22 cellular contexts compared by ENCODE assay signal in genomic region chr10:133476641-133476990, GRCh38. TPM values are rescaled to one million over a fixed set of nuclear protein-coding genes. Genes with fewer than 3 reads are reported as not detected.
A peak's percentile ranks its signal among the peaks of the same experiment; 100 is the strongest.
DNase-seq lines count a peak whose midpoint lies in the region; ATAC-seq and TF ChIP-seq lines count a peak whose summit lies in the region.
"Had no signal": no experiment of that assay in that cellular context is flagged by ENCODE, and none has a peak within 500 bp of the region (broad histone marks: within the 10 kb centered on the region; RNA-seq: fewer than 3 reads in every experiment).

No MANE protein-coding gene starts in this region.

- no peak for ATAC-seq in CD8-positive, alpha-beta T cell
- ATAC-seq in GM18502 (IDR thresholded peaks at IDR 0.05; ENCODE audit: poor library complexity, unreplicated experiment) (no peak), HG02852 (IDR thresholded peaks at IDR 0.05; ENCODE audit: unreplicated experiment) (no peak)

- H3K27me3 Mint-ChIP-seq in CD8-positive, alpha-beta T cell (ENCODE audit: low read depth) = no peaks in the 10 kb centered on the region

- peak; percentile 5 for DNase-seq in NCI-H82 (lab: John Stamatoyannopoulos, UW)
- DNase-seq in NCI-H82 treated with DMSO at 0.1 percent for 48 hours (lab: John Stamatoyannopoulos, UW; ENCODE audit: unreplicated experiment) = no peak
- DNase-seq in CD8-positive, alpha-beta T cell = no peak
- peak; percentile 60 for DNase-seq in HuH-7 (ENCODE audit: low spot score)
- peak; percentile 47 for DNase-seq in esophagus muscularis mucosa (ENCODE audit: extremely low spot score)
- no peak for DNase-seq in dorsolateral prefrontal cortex
- DNase-seq: DND-41, GDM1, KG1, NCI-H1092 treated with DMSO at 0.1 percent for 48 hours, NCI-H1694, NCI-H446, NCI-H774, SIG-M5, SW 1271 had no signal

- H3K27me3 ChIP-seq in CD8-positive, alpha-beta T cell (ENCODE audit: insufficient read depth, low read length) = no peaks in the 10 kb centered on the region
- H3K27me3 ChIP-seq in esophagus muscularis mucosa (no peaks in the 10 kb centered on the region), dorsolateral prefrontal cortex (no peaks in the 10 kb centered on the region)

- CTCF ChIA-PET in CD8-positive, alpha-beta T cell (lab: Charles Lee) = no interaction called here

- H3K27ac ChIP-seq in CD8-positive, alpha-beta T cell (ENCODE audit: low read depth, low read length) = no peak overlapping the region
- H3K27ac ChIP-seq in esophagus muscularis mucosa (replicated peaks in 1 of 4) (no peak overlapping the region), dorsolateral prefrontal cortex (no peak overlapping the region)
- H3K27ac ChIP-seq: HL-60 had no signal

- TF ChIP-seq CTCF in CD8-positive, alpha-beta T cell (IDR thresholded peaks at IDR 0.05) = no peak
- no peak for TF ChIP-seq CTCF in esophagus muscularis mucosa (IDR thresholded peaks at IDR 0.05)
- no peak for TF ChIP-seq CTCF in dorsolateral prefrontal cortex (IDR thresholded peaks at IDR 0.05 in 54 of 56, conservative IDR thresholded peaks at IDR 0.05 in 2 of 56; ENCODE audit: low read depth in 1 of 56, partially characterized antibody in 56 of 56)

- 86% methylated on average over 9 of the region's 9 CpGs for WGBS in esophagus muscularis mucosa

- peak overlapping the region; percentile 37 for H3K27ac Mint-ChIP-seq in CD8-positive, alpha-beta T cell
- H3K27ac Mint-ChIP-seq: CD14-positive monocyte had no signal

- H3K4me1 ChIP-seq in CD8-positive, alpha-beta T cell (ENCODE audit: insufficient read depth, low read length) = peaks cover 13% of the 10 kb centered on the region
- H3K4me1 ChIP-seq in esophagus muscularis mucosa = no peaks in the 10 kb centered on the region

- H3K36me3 ChIP-seq in CD8-positive, alpha-beta T cell (ENCODE audit: insufficient read depth, low read length) = no peaks in the 10 kb centered on the region
- peaks cover 0 to 6% (median 0%) of the 10 kb centered on the region in 4 donors for H3K36me3 ChIP-seq in esophagus muscularis mucosa

- POLR2A ChIA-PET in CD8-positive, alpha-beta T cell (lab: Charles Lee) = no interaction called here

- H3K9me3 Mint-ChIP-seq in CD8-positive, alpha-beta T cell = no peaks in the 10 kb centered on the region

- H3K4me3 ChIP-seq in CD8-positive, alpha-beta T cell (ENCODE audit: low read depth, low read length) = no peak overlapping the region
- H3K4me3 ChIP-seq in esophagus muscularis mucosa (no peak overlapping the region), dorsolateral prefrontal cortex (no peak overlapping the region)

- no peak for TF ChIP-seq EP300 in esophagus muscularis mucosa (IDR thresholded peaks at IDR 0.05)

- intact Hi-C loops in CD8-positive, alpha-beta T cell (cut with DNase I, micrococcal nuclease) = no loop called here
- intact Hi-C loops in esophagus muscularis mucosa (cut with DNase I) = no loop called here
- intact Hi-C loops in dorsolateral prefrontal cortex (cut with DNase I) = no loop called here

- H3K36me3 Mint-ChIP-seq in CD8-positive, alpha-beta T cell = no peaks in the 10 kb centered on the region
- H3K36me3 Mint-ChIP-seq: CD14-positive monocyte had no signal

- no peak for TF ChIP-seq POLR2A in esophagus muscularis mucosa (IDR thresholded peaks at IDR 0.05; ENCODE audit: low read depth)

- H3K4me3 Mint-ChIP-seq in CD8-positive, alpha-beta T cell = no peak overlapping the region
- H3K4me3 Mint-ChIP-seq: CD14-positive monocyte had no signal

- peaks cover 20% of the 10 kb centered on the region for H3K4me1 Mint-ChIP-seq in CD8-positive, alpha-beta T cell (ENCODE audit: low read depth)
- H3K4me1 Mint-ChIP-seq: CD14-positive monocyte had no signal

- H3K9me3 ChIP-seq in CD8-positive, alpha-beta T cell (ENCODE audit: low read length) = no peaks in the 10 kb centered on the region
- H3K9me3 ChIP-seq in esophagus muscularis mucosa = no peaks in the 10 kb centered on the region

RNA-seq across cellular contexts. Expression of gene SCART1, which starts 22.9 kb away (rescaled TPM):
- total RNA-seq in CD8-positive, alpha-beta T cell = 1 to 10 TPM; 3.4 to 3.7 TPM
- total RNA-seq in esophagus muscularis mucosa (1 to 10 TPM in 3 of 4 donors, under 1 TPM in 1; 0.65 to 1.7 (median 1.4) TPM), dorsolateral prefrontal cortex (10 to 100 TPM in 25 of 120 experiments, 1 to 10 TPM in 95; 2.2 to 24.9 (median 6.8) TPM)
- total RNA-seq: A172 had no signal

RNA-seq across cellular contexts. Expression of gene CYP2E1, which starts 50.5 kb away (rescaled TPM):
- under 1 TPM; 0.73 to 0.83 TPM for total RNA-seq in CD8-positive, alpha-beta T cell
- total RNA-seq in esophagus muscularis mucosa (under 1 TPM; 0.83 to 0.98 (median 0.87) TPM), dorsolateral prefrontal cortex (10 to 100 TPM in 116 of 120 experiments, 1 to 10 TPM in 4; 8.4 to 33.6 (median 17.5) TPM)
- total RNA-seq: A172, RPMI7951 had no signal

RNA-seq across cellular contexts. Expression of gene SPRN, which starts 52.2 kb away (rescaled TPM):
- total RNA-seq in CD8-positive, alpha-beta T cell = not detected
- total RNA-seq in esophagus muscularis mucosa = under 1 TPM in 2 of 4 donors, not detected in 2; 0.34 to 0.71 TPM
- 10 to 100 TPM in 118 of 120 experiments, 1 to 10 TPM in 2; 7.3 to 36.1 (median 20.1) TPM for total RNA-seq in dorsolateral prefrontal cortex
- total RNA-seq: A172, M059J, RPMI7951 had no signal

Comparison
In these comparisons a context has a peak if more than half of its experiments do, and no peak if none do; other contexts are left out.
1. DNase-seq: peak in NCI-H82 (single experiment), HuH-7 (single experiment) and esophagus muscularis mucosa (single experiment); none in NCI-H82 treated with DMSO at 0.1 percent for 48 hours (single experiment), CD8-positive, alpha-beta T cell (0 of 7) and dorsolateral prefrontal cortex (0 of 10).
2. RNA of gene CYP2E1, which starts 50.5 kb away (total RNA-seq): 8.4 to 33.6 TPM in dorsolateral prefrontal cortex; 0.83 to 0.98 TPM in esophagus muscularis mucosa and 0.73 to 0.83 TPM in CD8-positive, alpha-beta T cell; every median in the first group is over 4 times any median in the second.
3. RNA of gene SPRN, which starts 52.2 kb away (total RNA-seq): 7.3 to 36.1 TPM in dorsolateral prefrontal cortex; 0.34 to 0.71 TPM in esophagus muscularis mucosa and not detected in CD8-positive, alpha-beta T cell; every median in the first group is over 4 times any median in the second.